11 cellular contexts compared by ENCODE assay signal in the genomic region with DNA sequence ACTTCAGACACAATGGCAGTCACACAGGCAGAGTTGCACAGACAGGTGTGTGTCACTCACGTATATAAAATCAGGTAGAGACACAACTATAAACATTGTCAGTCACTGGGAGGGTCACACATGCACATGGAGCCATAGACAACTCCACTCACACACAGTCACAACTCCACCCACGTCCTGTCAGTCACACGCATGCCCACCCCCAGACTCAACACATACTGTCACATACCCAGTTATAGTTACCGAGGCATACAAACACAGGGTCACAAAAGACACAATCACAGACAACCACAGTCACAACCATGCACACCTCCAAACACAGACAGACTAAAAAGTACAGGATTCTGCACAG. TPM values are rescaled to one million over a fixed set of nuclear protein-coding genes. Genes with fewer than 3 reads are reported as not detected.
A peak's percentile ranks its signal among the peaks of the same experiment; 100 is the strongest.
DNase-seq lines count a peak whose midpoint lies in the region; ATAC-seq and TF ChIP-seq lines count a peak whose summit lies in the region.
"Had no signal": no experiment of that assay in that cellular context is flagged by ENCODE, and none has a peak within 500 bp of the region (broad histone marks: within the 10 kb centered on the region; RNA-seq: fewer than 3 reads in every experiment).

No MANE protein-coding gene starts in this region.

- H3K36me3 ChIP-seq in GM23338 (ENCODE audit: insufficient read depth) (0 out of 2 replicates have a peak, but pooled peaks cover 3% of the 10 kb centered on the region), adipocyte (ENCODE audit: control insufficient read depth, insufficient read depth, low read length, severe bottlenecking) (peaks cover 23% of the 10 kb centered on the region), stomach (peaks cover 17 to 55% (median 53%) of the 10 kb centered on the region in 4 donors)

- H3K9me3 Mint-ChIP-seq in GM23338: no peaks in the 10 kb centered on the region; the same call in 2 of the 3 replicates
- H3K9me3 Mint-ChIP-seq in activated CD8-positive, alpha-beta memory T cell treated with anti-CD3 and anti-CD28 coated beads, Interleukin-2, amount 10 ng/mL, durations not matched to agents 7 days and 5 days (ENCODE audit: low read depth): no peaks in the 10 kb centered on the region
- H3K9me3 Mint-ChIP-seq: activated B cell treated with CpG ODN at 0.5 μM for 24 hours; activated naive CD4-positive, alpha-beta T cell treated with anti-CD3 and anti-CD28 coated beads, Interleukin-2, amount 10 ng/mL, durations not matched to agents 7 days and 5 days had no signal

- H3K27me3 ChIP-seq in GM23338 (ENCODE audit: insufficient read depth) (no peaks in the 10 kb centered on the region), adipocyte (replicated peaks; ENCODE audit: control insufficient read depth, insufficient read depth, low read length) (no peaks in the 10 kb centered on the region), stomach (no peaks in the 10 kb centered on the region)

- peaks cover 20% of the 10 kb centered on the region for H3K36me3 Mint-ChIP-seq in GM23338 (ENCODE audit: low read depth)
- peaks cover 4% of the 10 kb centered on the region for H3K36me3 Mint-ChIP-seq in activated CD8-positive, alpha-beta memory T cell treated with anti-CD3 and anti-CD28 coated beads, Interleukin-2, amount 10 ng/mL, durations not matched to agents 7 days and 5 days

- CTCF ChIA-PET in activated CD8-positive, alpha-beta memory T cell treated with anti-CD3 and anti-CD28 coated beads, Interleukin-2, amount 10 ng/mL, durations not matched to agents 7 days and 5 days (lab: Charles Lee): no interaction called here

- 55 to 82% (median 74%) methylated on average over 4 of the region's 4 CpGs for WGBS in stomach, 5 donors

- no peaks in the 10 kb centered on the region for H3K9me3 ChIP-seq in adipocyte (ENCODE audit: control insufficient read depth, low read length)
- H3K9me3 ChIP-seq in stomach: no peaks in the 10 kb centered on the region

- TF ChIP-seq CTCF in GM23338 (conservative IDR thresholded peaks at IDR 0.05; ENCODE audit: low read depth in 2 of 2) (no peak), stomach (IDR thresholded peaks at IDR 0.05) (no peak)

- no peak overlapping the region for H2AFZ ChIP-seq in GM23338

- no peak overlapping the region for H3K27ac ChIP-seq in GM23338 (ENCODE audit: low read depth)
- H3K27ac ChIP-seq in stomach: peak overlapping the region in 4 of 5 donors; percentile 84 to 93 (median 88)

- intact Hi-C loops in stomach (cut with DNase I; ENCODE audit: low total_unique reads): no loop called here

- H3K4me3 ChIP-seq in GM23338 (peak overlapping the region; percentile 78), adipocyte (ENCODE audit: low read length) (peak overlapping the region; percentile 96), iPS-11a (ENCODE audit: low read depth, low read length) (peak overlapping the region; percentile 57), stomach (peak overlapping the region; percentile 59 to 74 (median 69))

- TF ChIP-seq EP300 in stomach (IDR thresholded peaks at IDR 0.05): no peak

- peaks cover 19% of the 10 kb centered on the region for H3K79me2 ChIP-seq in GM23338 (replicated peaks; ENCODE audit: insufficient read depth)

- no peak overlapping the region for H3K27ac Mint-ChIP-seq in GM23338
- H3K27ac Mint-ChIP-seq in activated CD8-positive, alpha-beta memory T cell treated with anti-CD3 and anti-CD28 coated beads, Interleukin-2, amount 10 ng/mL, durations not matched to agents 7 days and 5 days: no peak overlapping the region
- H3K27ac Mint-ChIP-seq: activated B cell treated with CpG ODN at 0.5 μM for 24 hours; activated naive CD4-positive, alpha-beta T cell treated with anti-CD3 and anti-CD28 coated beads, Interleukin-2, amount 10 ng/mL, durations not matched to agents 7 days and 5 days had no signal

- no peak overlapping the region for H3K4me3 Mint-ChIP-seq in GM23338
- H3K4me3 Mint-ChIP-seq in activated CD8-positive, alpha-beta memory T cell treated with anti-CD3 and anti-CD28 coated beads, Interleukin-2, amount 10 ng/mL, durations not matched to agents 7 days and 5 days: no peak overlapping the region
- H3K4me3 Mint-ChIP-seq: activated B cell treated with CpG ODN at 0.5 μM for 24 hours; activated naive CD4-positive, alpha-beta T cell treated with anti-CD3 and anti-CD28 coated beads, Interleukin-2, amount 10 ng/mL, durations not matched to agents 7 days and 5 days had no signal

- peaks cover 6% of the 10 kb centered on the region for H3K27me3 Mint-ChIP-seq in GM23338 (ENCODE audit: insufficient read depth, low read depth, poor library complexity)
- H3K27me3 Mint-ChIP-seq in activated CD8-positive, alpha-beta memory T cell treated with anti-CD3 and anti-CD28 coated beads, Interleukin-2, amount 10 ng/mL, durations not matched to agents 7 days and 5 days: no peaks in the 10 kb centered on the region
- H3K27me3 Mint-ChIP-seq: activated B cell treated with CpG ODN at 0.5 μM for 24 hours; activated naive CD4-positive, alpha-beta T cell treated with anti-CD3 and anti-CD28 coated beads, Interleukin-2, amount 10 ng/mL, durations not matched to agents 7 days and 5 days had no signal

- DNase-seq in GM23338 (ENCODE audit: low spot score): no peak
- no peak for DNase-seq in adipocyte (ENCODE audit: low read depth)
- DNase-seq in stomach: no peak
- no peak for DNase-seq in activated CD8-positive, alpha-beta memory T cell treated with anti-CD3 and anti-CD28 coated beads, Interleukin-2, amount 10 ng/mL, durations not matched to agents 7 days and 5 days
- DNase-seq in NCI-H510A treated with DMSO at 0.1 percent for 48 hours (lab: John Stamatoyannopoulos, UW): no peak
- DNase-seq: NCI-H524 treated with DMSO at 0.1 percent for 48 hours had no signal

- peak overlapping the region; percentile 94 for H3K4me2 ChIP-seq in GM23338

- peak overlapping the region; percentile 96 for H3K9ac ChIP-seq in adipocyte (ENCODE audit: low read length)

- ATAC-seq in GM23338: no peak
- no peak for ATAC-seq in GM18858 (IDR thresholded peaks at IDR 0.05; ENCODE audit: unreplicated experiment)
- ATAC-seq in activated CD8-positive, alpha-beta memory T cell treated with anti-CD3 and anti-CD28 coated beads, Interleukin-2, amount 10 ng/mL, durations not matched to agents 7 days and 5 days: no peak
- ATAC-seq in GM21737 (IDR thresholded peaks at IDR 0.05; ENCODE audit: unreplicated experiment): no peak

- peaks cover 8% of the 10 kb centered on the region for H4K20me1 ChIP-seq in GM23338 (replicated peaks; ENCODE audit: insufficient read depth)

- no peak for TF ChIP-seq POLR2A in stomach (IDR thresholded peaks at IDR 0.05)

- H3K9me2 ChIP-seq in GM23338 (ENCODE audit: insufficient read depth): no peaks in the 10 kb centered on the region

- H3F3A ChIP-seq in GM23338 (replicated peaks; ENCODE audit: low read depth): no peaks in the 10 kb centered on the region; the same call in 1 of the 2 replicates

- peaks cover 8% of the 10 kb centered on the region; the same call in 1 of the 2 replicates for H3K4me1 ChIP-seq in GM23338 (ENCODE audit: insufficient read depth)
- H3K4me1 ChIP-seq in adipocyte (ENCODE audit: control insufficient read depth, insufficient read depth, low read length): peaks cover 30% of the 10 kb centered on the region
- H3K4me1 ChIP-seq in stomach: peaks cover 25 to 51% (median 38%) of the 10 kb centered on the region in 4 donors

- peaks cover 17% of the 10 kb centered on the region for H3K4me1 Mint-ChIP-seq in GM23338
- H3K4me1 Mint-ChIP-seq in activated CD8-positive, alpha-beta memory T cell treated with anti-CD3 and anti-CD28 coated beads, Interleukin-2, amount 10 ng/mL, durations not matched to agents 7 days and 5 days: peaks cover 2% of the 10 kb centered on the region

TF ChIP-seq in GM23338, 12 proteins besides CTCF, POLR2A, EP300 and RAD21 (continues in another document):
- TF ChIP-seq EZH2 (IDR thresholded peaks at IDR 0.05; ENCODE audit: low read depth, unreplicated experiment) (no peak), POLR2AphosphoS5 (IDR thresholded peaks at IDR 0.05; ENCODE audit: low read depth) (no peak), ZNF114 (CRISPR knock-in tag; IDR thresholded peaks at IDR 0.05) (no peak), EZH2phosphoT487 (IDR thresholded peaks at IDR 0.05; ENCODE audit: unreplicated experiment) (no peak), JUNB (IDR thresholded peaks at IDR 0.05; ENCODE audit: unreplicated experiment) (no peak)

RNA-seq across cellular contexts. Expression of a gene that starts 1.5 kb away (rescaled TPM):
- 21.6 and 28.5 TPM in 2 replicates for total RNA-seq in GM23338 (2014; rRNA removed; shearing (Covaris generic))
- polyA plus RNA-seq in GM23338 (2016; fragmentation: Nextera tagmentation; extraction: Ambion mirVana): 8.5 and 9.6 TPM in 2 replicates
- 100 to 1,000 TPM in 2 of 5 donors, 10 to 100 TPM in 3; 14.7 to 254 (median 31.6) TPM for total RNA-seq in stomach
- 10 to 100 TPM; 10.1 to 12.9 (median 11.6) TPM for polyA plus RNA-seq in stomach
- 1 to 10 TPM; 6.4 to 7.2 TPM for total RNA-seq in activated CD8-positive, alpha-beta memory T cell treated with anti-CD3 and anti-CD28 coated beads, Interleukin-2, amount 10 ng/mL, durations not matched to agents 7 days and 5 days

RNA-seq across cellular contexts. Expression of a gene that starts 27.7 kb away (rescaled TPM):
- total RNA-seq in GM23338 (2014; rRNA removed; shearing (Covaris generic)): 42.6 and 59.6 TPM in 2 replicates
- polyA plus RNA-seq in GM23338 (2016; fragmentation: Nextera tagmentation; extraction: Ambion mirVana) (13.4 and 13.9 TPM in 2 replicates), stomach (10 to 100 TPM; 26.9 to 35.2 (median 29.2) TPM)
- total RNA-seq in stomach: 10 to 100 TPM; 40.9 to 91.5 (median 52.3) TPM
- total RNA-seq in activated CD8-positive, alpha-beta memory T cell treated with anti-CD3 and anti-CD28 coated beads, Interleukin-2, amount 10 ng/mL, durations not matched to agents 7 days and 5 days: 10 to 100 TPM; 28.0 to 30.9 TPM

RNA-seq across cellular contexts. Expression of a gene that starts 27.9 kb away (rescaled TPM):
- 9.8 and 12.6 TPM in 2 replicates for total RNA-seq in GM23338 (2014; rRNA removed; shearing (Covaris generic))
- polyA plus RNA-seq in GM23338 (2016; fragmentation: Nextera tagmentation; extraction: Ambion mirVana) (5.3 and 5.4 TPM in 2 replicates), stomach (10 to 100 TPM; 19.7 to 32.2 (median 20.5) TPM)
- total RNA-seq in stomach: 10 to 100 TPM; 17.8 to 84.0 (median 31.4) TPM
- 1 to 10 TPM; 5.6 to 5.8 TPM for total RNA-seq in activated CD8-positive, alpha-beta memory T cell treated with anti-CD3 and anti-CD28 coated beads, Interleukin-2, amount 10 ng/mL, durations not matched to agents 7 days and 5 days
